27 cellular contexts compared by ENCODE assay signal in the genomic region with DNA sequence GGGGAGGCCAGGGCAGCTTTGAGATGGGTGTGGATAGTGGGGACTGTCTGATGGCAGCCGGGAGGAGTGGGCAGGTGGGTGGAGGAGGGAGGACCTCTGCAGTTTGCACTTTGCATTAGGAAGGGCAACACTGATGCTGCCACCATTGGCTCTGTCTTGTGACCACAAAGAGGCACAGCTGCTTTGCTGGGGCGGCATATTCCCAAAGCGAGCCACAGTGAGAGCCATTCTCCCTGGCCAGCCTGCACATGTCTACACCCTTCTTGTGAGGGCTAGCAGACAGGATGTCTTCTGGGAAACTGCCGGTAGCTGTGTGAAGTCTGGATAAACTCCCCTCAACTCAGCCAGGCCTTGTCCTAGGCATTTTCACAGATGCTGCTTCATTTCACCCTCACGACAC. TPM values are rescaled to one million over a fixed set of nuclear protein-coding genes. Genes with fewer than 3 reads are reported as not detected.
DNase-seq lines count a peak whose midpoint lies in the region; ATAC-seq, FAIRE-seq and TF ChIP-seq lines count a peak whose summit lies in the region.
"Had no signal": no experiment of that assay in that cellular context is flagged by ENCODE, and none has a peak within 500 bp of the region (broad histone marks: within the 10 kb centered on the region; RNA-seq: fewer than 3 reads in every experiment).

No MANE protein-coding gene starts in this region.

- WGBS in H1 (ENCODE audit: extremely low coverage in 1 of 2, insufficient coverage in 1 of 2, insufficient read length in 1 of 2, insufficient replicate concordance in 2 of 2, low coverage in 1 of 2, low lambda C conversion rate in 2 of 2, missing lambda C conversion rate in 1 of 2), 2 experiments, result 86% methylated on average over 5 of the region's 5 CpGs; no CpG with 5 or more reads in 1 of the 2 experiments

- H3K4me3 Mint-ChIP-seq in activated naive CD8-positive, alpha-beta T cell treated with anti-CD3 and anti-CD28 coated beads, Interleukin-2, amount 50 U/mL, for 24 hours, result no peak overlapping the region
- H3K4me3 Mint-ChIP-seq in activated CD4-positive, alpha-beta T cell treated with anti-CD3 and anti-CD28 coated beads for 36 hours, result no peak overlapping the region
- H3K4me3 Mint-ChIP-seq: CD8-positive, alpha-beta T cell; IgD-negative memory B cell had no signal

- intact Hi-C loops in activated CD4-positive, alpha-beta T cell treated with anti-CD3 and anti-CD28 coated beads for 36 hours (cut with DNase I, micrococcal nuclease), result no loop called here

- no peak overlapping the region for H2BK12ac ChIP-seq in H1 (ENCODE audit: low read depth, low read length)

- H3K36me3 ChIP-seq in HUES6 (ENCODE audit: control insufficient read depth, insufficient read depth, low read length) (peaks cover 58% of the 10 kb centered on the region), H1 (ENCODE audit: control insufficient read depth in 2 of 4, insufficient read depth in 4 of 4, low read length in 3 of 4) (peaks cover 4 to 20% (median 7%) of the 10 kb centered on the region in 4 experiments; a peak in 6 of 8 replicates)

- DNase-seq in H1 (ENCODE audit: low read depth in 1 of 2, low spot score in 2 of 2) (no peak), NOMO-1 (lab: John Stamatoyannopoulos, UW; ENCODE audit: unreplicated experiment in 2 of 2) (no peak), NCI-H1092 (lab: John Stamatoyannopoulos, UW) (no peak)
- DNase-seq in activated naive CD8-positive, alpha-beta T cell treated with anti-CD3 and anti-CD28 coated beads, Interleukin-2, amount 50 U/mL, for 24 hours, result no peak
- no peak for DNase-seq in activated CD4-positive, alpha-beta T cell treated with anti-CD3 and anti-CD28 coated beads for 36 hours
- DNase-seq: C1 segment of cervical spinal cord; CD8-positive, alpha-beta T cell; DMS79 treated with DMSO at 0.1 percent for 48 hours; GF-D8; GM23248; HCEC 1CT; NCI-H1092 treated with DMSO at 0.1 percent for 48 hours; NCI-H1436; NCI-H187; NCI-H2107; NCI-H446; NCI-H524 treated with DMSO at 0.1 percent for 48 hours; NCI-H774; PC-3; Right ventricle myocardium superior; T-helper 1 cell had no signal

- H2BK5ac ChIP-seq in H1 (ENCODE audit: low read depth, low read length), result peak overlapping the region; percentile 35; the same call in 1 of the 2 replicates

- CTCF ChIA-PET in H1 (lab: Charles Lee; ENCODE audit: partially characterized antibody), result interaction anchor here (0.6 to 2.0 kb wide), 6 partner anchors 9 to 1488 kb away, joined by 3 to 7 read pairs (median 3); no protein-coding TSS in a partner anchor
- CTCF ChIA-PET in activated CD4-positive, alpha-beta T cell treated with anti-CD3 and anti-CD28 coated beads for 36 hours (lab: Charles Lee), result interaction anchor here (0.9 to 1.0 kb wide), 2 partner anchors 31 to 186 kb away, joined by 3 read pairs; no protein-coding TSS in a partner anchor

- no peaks in the 10 kb centered on the region for H3K9me3 Mint-ChIP-seq in activated naive CD8-positive, alpha-beta T cell treated with anti-CD3 and anti-CD28 coated beads, Interleukin-2, amount 50 U/mL, for 24 hours
- no peaks in the 10 kb centered on the region for H3K9me3 Mint-ChIP-seq in activated CD4-positive, alpha-beta T cell treated with anti-CD3 and anti-CD28 coated beads for 36 hours (ENCODE audit: low read depth)
- H3K9me3 Mint-ChIP-seq: CD8-positive, alpha-beta T cell; IgD-negative memory B cell had no signal

- H3K4me1 Mint-ChIP-seq in activated naive CD8-positive, alpha-beta T cell treated with anti-CD3 and anti-CD28 coated beads, Interleukin-2, amount 50 U/mL, for 24 hours, result peaks cover 9% of the 10 kb centered on the region
- peaks cover 10% of the 10 kb centered on the region for H3K4me1 Mint-ChIP-seq in activated CD4-positive, alpha-beta T cell treated with anti-CD3 and anti-CD28 coated beads for 36 hours

- no peak overlapping the region for H4K5ac ChIP-seq in H1 (ENCODE audit: insufficient read length, low read depth, low read length)

- no peak overlapping the region for H4K91ac ChIP-seq in H1 (replicated peaks; ENCODE audit: insufficient read length, low read length)

- H3K23ac ChIP-seq in H1 (ENCODE audit: insufficient read length), result no peak overlapping the region

- no peak overlapping the region for H3K27ac Mint-ChIP-seq in activated naive CD8-positive, alpha-beta T cell treated with anti-CD3 and anti-CD28 coated beads, Interleukin-2, amount 50 U/mL, for 24 hours
- H3K27ac Mint-ChIP-seq in activated CD4-positive, alpha-beta T cell treated with anti-CD3 and anti-CD28 coated beads for 36 hours, result no peak overlapping the region
- H3K27ac Mint-ChIP-seq: CD8-positive, alpha-beta T cell had no signal

- no peak overlapping the region for H2AK5ac ChIP-seq in H1 (ENCODE audit: low read depth, low read length)

- H3K4me3 ChIP-seq in HUES6 (ENCODE audit: low read depth, low read length) (no peak overlapping the region), H1 (ENCODE audit: extremely low read depth in 1 of 4, insufficient read depth in 2 of 4, low read depth in 3 of 4, low read length in 4 of 4) (no peak overlapping the region)
- H3K4me3 ChIP-seq: GM23248 had no signal

- H3K23me2 ChIP-seq in H1 (ENCODE audit: low read depth, low read length), result no peaks in the 10 kb centered on the region; the same call in 1 of the 2 replicates

- H2BK120ac ChIP-seq in H1 (replicated peaks; ENCODE audit: low read depth, low read length), result no peak overlapping the region

- H3K9ac ChIP-seq in HUES6 (ENCODE audit: low read length), result peak overlapping the region; percentile 13
- no peak overlapping the region for H3K9ac ChIP-seq in H1 (replicated peaks in 1 of 4; ENCODE audit: extremely low read depth in 1 of 4, low read depth in 3 of 4, low read length in 3 of 4)
- H3K9ac ChIP-seq: GM23248, KMS-11 had no signal

- H3K4me2 ChIP-seq in H1 (ENCODE audit: insufficient read depth in 1 of 2, low read depth in 2 of 2, low read length in 2 of 2), result no peak overlapping the region
- H3K4me2 ChIP-seq: KMS-11 had no signal

- POLR2A ChIA-PET in H1 (lab: Charles Lee; ENCODE audit: partially characterized antibody), result no interaction called here
- POLR2A ChIA-PET in activated CD4-positive, alpha-beta T cell treated with anti-CD3 and anti-CD28 coated beads for 36 hours (lab: Charles Lee), result no interaction called here

- ATAC-seq in GM18505 (IDR thresholded peaks at IDR 0.05; ENCODE audit: unreplicated experiment), result no peak
- ATAC-seq in activated naive CD8-positive, alpha-beta T cell treated with anti-CD3 and anti-CD28 coated beads, Interleukin-2, amount 50 U/mL, for 24 hours, result no peak
- ATAC-seq in activated CD4-positive, alpha-beta T cell treated with anti-CD3 and anti-CD28 coated beads for 36 hours, result no peak
- ATAC-seq: CD8-positive, alpha-beta T cell; PC-3 had no signal

- no peak for FAIRE-seq in H1 (lab: Jason Lieb, UNC)
- FAIRE-seq: GM12891, GM18507 had no signal

- no peak overlapping the region for H2BK15ac ChIP-seq in H1 (ENCODE audit: low read length)

- H4K8ac ChIP-seq in H1 (ENCODE audit: extremely low read depth, insufficient read depth, low read length), result no peak overlapping the region

- H3K27ac ChIP-seq in HUES6 (ENCODE audit: low read depth, low read length), result no peak overlapping the region
- no peak overlapping the region for H3K27ac ChIP-seq in H1 (ENCODE audit: low read depth, low read length)
- H3K27ac ChIP-seq: GM23248, KMS-11 had no signal

- no peak overlapping the region for H3K18ac ChIP-seq in H1 (ENCODE audit: extremely low read depth, low read length)

- H3K9me3 ChIP-seq in HUES6 (ENCODE audit: control insufficient read depth, insufficient read depth, low read depth, low read length) (no peaks in the 10 kb centered on the region), H1 (ENCODE audit: insufficient read depth in 2 of 2, low read depth in 1 of 2, low read length in 1 of 2) (no peaks in the 10 kb centered on the region)

- H3K36me3 Mint-ChIP-seq in activated naive CD8-positive, alpha-beta T cell treated with anti-CD3 and anti-CD28 coated beads, Interleukin-2, amount 50 U/mL, for 24 hours (ENCODE audit: low read depth), result peaks cover 1% of the 10 kb centered on the region
- no peaks in the 10 kb centered on the region for H3K36me3 Mint-ChIP-seq in activated CD4-positive, alpha-beta T cell treated with anti-CD3 and anti-CD28 coated beads for 36 hours (ENCODE audit: low read depth)
- H3K36me3 Mint-ChIP-seq: CD8-positive, alpha-beta T cell; IgD-negative memory B cell had no signal

- peaks cover 0 to 3% of the 10 kb centered on the region in 2 experiments for H4K20me1 ChIP-seq in H1 (replicated peaks in 1 of 2; ENCODE audit: control insufficient read depth in 1 of 2, insufficient read depth in 2 of 2, low read length in 2 of 2)

- no peak overlapping the region for H2AFZ ChIP-seq in H1 (ENCODE audit: low read length)
- H2AFZ ChIP-seq: GM23248 had no signal

- H3K4ac ChIP-seq in H1 (replicated peaks; ENCODE audit: insufficient read length, low read depth, low read length), result no peak overlapping the region

- no peak overlapping the region for H3K14ac ChIP-seq in H1 (ENCODE audit: insufficient read length)

- H3K4me1 ChIP-seq in HUES6 (ENCODE audit: control insufficient read depth, insufficient read depth, low read length), result peaks cover 11% of the 10 kb centered on the region
- peaks cover 3 to 5% (median 3%) of the 10 kb centered on the region in 4 experiments; a peak in 6 of 7 replicates for H3K4me1 ChIP-seq in H1 (replicated peaks in 1 of 4; ENCODE audit: control insufficient read depth in 3 of 4, insufficient read depth in 4 of 4, low read length in 3 of 4)

- no peak overlapping the region for H2BK20ac ChIP-seq in H1 (ENCODE audit: low read length)

- TF ChIP-seq RAD21 in H1 (IDR thresholded peaks at IDR 0.05 in 1 of 2, conservative IDR thresholded peaks at IDR 0.05 in 1 of 2; ENCODE audit: low read depth in 2 of 2, low read length in 2 of 2), result no peak

- no peaks in the 10 kb centered on the region for H3K79me1 ChIP-seq in H1 (ENCODE audit: low read depth, low read length)

- TF ChIP-seq POLR2A in GM18505 (IDR thresholded peaks at IDR 0.05; ENCODE audit: borderline replicate concordance, extremely low read depth, insufficient read depth, insufficient read length) (peak; percentile 9), H1 (IDR thresholded peaks at IDR 0.05; ENCODE audit: control extremely low read depth in 1 of 2, low read depth in 2 of 2, low read length in 2 of 2) (no peak)

- no peak for TF ChIP-seq EP300 in H1 (IDR thresholded peaks at IDR 0.05; ENCODE audit: borderline replicate concordance in 1 of 2, low read depth in 2 of 2, low read length in 2 of 2)

- H3K27me3 ChIP-seq in HUES6 (ENCODE audit: control insufficient read depth, insufficient read depth, low read length) (no peaks in the 10 kb centered on the region), H1 (replicated peaks in 1 of 4; ENCODE audit: control insufficient read depth in 3 of 4, extremely low read depth in 1 of 4, insufficient read depth in 3 of 4, low read length in 3 of 4) (no peaks in the 10 kb centered on the region)

- no peak for TF ChIP-seq CTCF in H1 (IDR thresholded peaks at IDR 0.05; ENCODE audit: control extremely low read depth in 1 of 3, insufficient read depth in 1 of 3, low read depth in 1 of 3, low read length in 3 of 3)

- no peaks in the 10 kb centered on the region for H3K27me3 Mint-ChIP-seq in activated naive CD8-positive, alpha-beta T cell treated with anti-CD3 and anti-CD28 coated beads, Interleukin-2, amount 50 U/mL, for 24 hours
- no peaks in the 10 kb centered on the region for H3K27me3 Mint-ChIP-seq in activated CD4-positive, alpha-beta T cell treated with anti-CD3 and anti-CD28 coated beads for 36 hours
- H3K27me3 Mint-ChIP-seq: IgD-negative memory B cell had no signal

- no peak overlapping the region for H3K56ac ChIP-seq in H1 (replicated peaks; ENCODE audit: insufficient read length, low read depth, low read length)

- H3K79me2 ChIP-seq in H1 (ENCODE audit: control insufficient read depth in 1 of 2, insufficient read depth in 2 of 2, low read length in 2 of 2), result 0 out of 4 replicates have a peak, but pooled peaks cover 0 to 2% of the 10 kb centered on the region in 2 experiments

RNA-seq across cellular contexts. Expression of gene CCNB2, which starts 38.3 kb away (rescaled TPM):
- total RNA-seq in H1 (2021; fragmentation: NEBNext Ultra II Directional; extraction: Animal tissue kit (Norgen Biotek cat#: 25700)), result 92.1 and 93.6 TPM in 2 replicates
- 70.7 and 76.0 TPM in 2 replicates for polyA plus RNA-seq in H1 (2011; rRNA removed)
- 112 TPM for polyA plus RNA-seq in H1 (2011; cell fraction: cytosol; rRNA removed)
- 37.2 TPM for polyA plus RNA-seq in H1 (2011; cell fraction: nucleus; rRNA removed)
- 92.3 to 131 TPM (median 97.7 TPM) in 4 replicates for polyA plus RNA-seq in H1 (2012, experiment 1 of 2)
- 29.6 TPM for polyA plus RNA-seq in H1 (2012, experiment 2 of 2)
- 80.0 TPM for polyA plus RNA-seq in H1 (2013, experiment 1 of 2)
- polyA plus RNA-seq in H1 (2013, experiment 2 of 2), result 75.3 TPM
- polyA minus RNA-seq in H1 (2011; rRNA and poly(A)+ RNA removed), result 65.5 and 66.2 TPM in 2 replicates
- 61.4 TPM for polyA minus RNA-seq in H1 (2011; cell fraction: cytosol; rRNA and poly(A)+ RNA removed)
- polyA minus RNA-seq in H1 (2011; cell fraction: nucleus; rRNA and poly(A)+ RNA removed), result 44.7 TPM
- 10 to 100 TPM; 68.0 to 75.3 TPM for total RNA-seq in activated CD4-positive, alpha-beta T cell treated with anti-CD3 and anti-CD28 coated beads for 36 hours
